In the genomic region with DNA sequence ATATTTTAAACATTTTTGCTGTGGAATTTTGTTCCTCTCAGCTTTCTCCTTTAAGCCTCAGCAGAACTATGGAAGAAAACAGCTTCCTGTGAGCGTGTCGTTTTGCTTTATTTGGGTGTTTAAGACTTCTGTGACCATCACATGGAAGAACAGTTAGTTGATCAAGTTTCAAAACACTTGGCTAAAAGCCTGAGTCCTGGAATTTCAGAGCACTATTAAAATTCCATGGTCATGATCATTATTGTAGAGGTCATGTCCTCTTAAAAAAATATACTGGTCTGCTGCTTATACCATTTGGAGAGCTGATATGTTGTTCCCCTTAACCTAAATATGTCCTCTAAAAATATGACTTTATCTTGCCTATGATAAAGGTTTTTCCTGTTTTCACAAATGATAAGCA, we compare ENCODE assay signal across 11 cellular contexts. TPM values are rescaled to one million over a fixed set of nuclear protein-coding genes. Genes with fewer than 3 reads are reported as not detected.
A peak's percentile ranks its signal among the peaks of the same experiment; 100 is the strongest.
DNase-seq lines count a peak whose midpoint lies in the region; ATAC-seq and FAIRE-seq lines count a peak whose summit lies in the region.
"Had no signal": no experiment of that assay in that cellular context is flagged by ENCODE, and none has a peak within 500 bp of the region (broad histone marks: within the 10 kb centered on the region; RNA-seq: fewer than 3 reads in every experiment).

No MANE protein-coding gene starts in this region.

- ATAC-seq in sciatic nerve (peak; percentile 75), HG03354 (IDR thresholded peaks at IDR 0.05; ENCODE audit: poor library complexity, severe bottlenecking, unreplicated experiment) (no peak), GM18517 (IDR thresholded peaks at IDR 0.05; ENCODE audit: unreplicated experiment) (no peak), HG02610 (IDR thresholded peaks at IDR 0.05; ENCODE audit: unreplicated experiment) (no peak)

- intact Hi-C loops in sciatic nerve (cut with DNase I): no loop called here

- no peak for FAIRE-seq in frontal cortex (lab: Jason Lieb, UNC)

- DNase-seq in ELR (ENCODE audit: low read depth) (peak; percentile 75), RPMI7951 (ENCODE audit: low read depth) (peak; percentile 75), fibroblast of peridontal ligament (ENCODE audit: extremely low read depth) (peak; percentile 96), sciatic nerve (ENCODE audit: low spot score) (no peak), frontal cortex (ENCODE audit: low spot score in 2 of 2) (no peak)
- DNase-seq: activated CD4-positive, alpha-beta memory T cell treated with anti-CD3 and anti-CD28 coated beads, Interleukin-2, amount 10 ng/mL, durations not matched to agents 7 days and 5 days; hippocampal formation; NCI-H2227 treated with DMSO at 0.1 percent for 48 hours had no signal

RNA-seq across cellular contexts. Expression of a gene that starts 12.6 kb away (rescaled TPM):
- total RNA-seq in RPMI7951 (2014; rRNA removed; shearing (Covaris generic)): 23.5 and 25.8 TPM in 2 replicates
- total RNA-seq in sciatic nerve (31.1 TPM), frontal cortex (11.8 TPM)

Comparison
In these comparisons a context has a peak if more than half of its experiments do, and no peak if none do; other contexts are left out.
1. DNase-seq: peak in ELR (single experiment), RPMI7951 (single experiment) and fibroblast of peridontal ligament (single experiment); none in sciatic nerve (single experiment) and frontal cortex (0 of 2).